Comparison of ENCODE assay signal across 21 cellular contexts in genomic region chr15:67143646-67144045, GRCh38.
DNase-seq lines count a peak whose midpoint lies in the region; ATAC-seq, FAIRE-seq and TF ChIP-seq lines count a peak whose summit lies in the region.
"Had no signal": no experiment of that assay in that cellular context is flagged by ENCODE, and none has a peak within 500 bp of the region (broad histone marks: within the 10 kb centered on the region; RNA-seq: fewer than 3 reads in every experiment).

No MANE protein-coding gene starts in this region.

- H2BK12ac ChIP-seq in trophoblast cell (ENCODE audit: low read length) = peak overlapping the region; percentile 90

- H3K36me3 Mint-ChIP-seq in CD14-positive monocyte (peaks cover 20 to 28% of the 10 kb centered on the region in 2 donors), HFFc6 (ENCODE audit: low read depth) (peaks cover 24% of the 10 kb centered on the region), endodermal cell (ENCODE audit: low read depth) (no peaks in the 10 kb centered on the region)
- H3K36me3 Mint-ChIP-seq: natural killer cell treated with Interleukin-12 subunit alpha and Interleukin-12 subunit beta and Interleukin-15 and Interleukin-18, amount 100 ng/mL, for 72 hours had no signal

- peak overlapping the region; percentile 37 for H3K14ac ChIP-seq in trophoblast cell (ENCODE audit: low read length)

- DNase-seq in CD14-positive monocyte (ENCODE audit: low spot score) = no peak
- DNase-seq in HFFc6 = no peak
- peak; percentile 26 for DNase-seq in endodermal cell
- no peak for DNase-seq in trophoblast cell
- no peak for DNase-seq in UCSD-AML1 (lab: John Stamatoyannopoulos, UW; ENCODE audit: unreplicated experiment)
- no peak for DNase-seq in GM12891 (ENCODE audit: insufficient read length, low spot score)
- DNase-seq: activated CD4-positive, alpha-beta T cell treated with anti-CD3 and anti-CD28 coated beads, Interleukin-2, amount 50 U/mL, for 48 hours; activated naive CD8-positive, alpha-beta T cell treated with anti-CD3 and anti-CD28 coated beads, Interleukin-2, amount 10 ng/mL, durations not matched to agents 7 days and 5 days; activated T-cell treated with anti-CD3 and anti-CD28 coated beads, Interleukin-2, amount 50 U/mL, for 48 hours; dermis blood vessel endothelial cell; GDM1; glutamatergic neuron; NCI-H1417 treated with DMSO at 0.1 percent for 48 hours; NCI-H2171 treated with DMSO at 0.1 percent for 48 hours; NCI-H774; SW 1271 had no signal

- no peaks in the 10 kb centered on the region for H3K27me3 ChIP-seq in endodermal cell (ENCODE audit: control insufficient read depth, insufficient read depth, low read length, poor library complexity, severe bottlenecking)
- no peaks in the 10 kb centered on the region for H3K27me3 ChIP-seq in trophoblast cell (ENCODE audit: insufficient read depth, low read length)
- H3K27me3 ChIP-seq: breast epithelium had no signal

- H3K4me2 ChIP-seq in trophoblast cell (ENCODE audit: low read length) = no peak overlapping the region

- H3K27ac Mint-ChIP-seq in CD14-positive monocyte (peak overlapping the region in 5 of 7 donors; percentile 3 to 98 (median 20)), HFFc6 (peak overlapping the region; percentile 84), endodermal cell (no peak overlapping the region)
- H3K27ac Mint-ChIP-seq: activated naive CD8-positive, alpha-beta T cell treated with anti-CD3 and anti-CD28 coated beads, Interleukin-2, amount 10 ng/mL, durations not matched to agents 7 days and 5 days; progenitor cell of endocrine pancreas had no signal

- H2AFZ ChIP-seq in trophoblast cell (ENCODE audit: insufficient read depth, low read length, poor library complexity) = no peak overlapping the region

- TF ChIP-seq POLR2A in GM12891 (IDR thresholded peaks at IDR 0.05; ENCODE audit: low read depth, low read length) = no peak

- peak overlapping the region; percentile 61 for H3K4ac ChIP-seq in trophoblast cell (ENCODE audit: low read depth, low read length)

- no peaks in the 10 kb centered on the region for H3K9me3 ChIP-seq in endodermal cell (ENCODE audit: control insufficient read depth, low read length)
- no peaks in the 10 kb centered on the region for H3K9me3 ChIP-seq in trophoblast cell (ENCODE audit: insufficient read depth, low read depth, low read length)
- H3K9me3 ChIP-seq: breast epithelium had no signal

- H3K4me3 ChIP-seq in endodermal cell (ENCODE audit: low read length) (no peak overlapping the region), trophoblast cell (ENCODE audit: low read depth, low read length) (no peak overlapping the region)
- H3K4me3 ChIP-seq: breast epithelium had no signal

- H3K18ac ChIP-seq in trophoblast cell (ENCODE audit: low read length) = peak overlapping the region; percentile 59

- H3K9ac ChIP-seq in endodermal cell (ENCODE audit: extremely low read depth, low read length, poor library complexity, severe bottlenecking) (no peak overlapping the region), trophoblast cell (ENCODE audit: low read length) (no peak overlapping the region)

- H3K4me1 ChIP-seq in endodermal cell (ENCODE audit: control insufficient read depth, insufficient read depth, low read length) (peaks cover 30% of the 10 kb centered on the region), trophoblast cell (ENCODE audit: control insufficient read depth in 1 of 2, insufficient read depth in 2 of 2, low read length in 2 of 2) (peaks cover 61 to 71% of the 10 kb centered on the region in 2 experiments)

- H3K9me3 Mint-ChIP-seq in CD14-positive monocyte (no peaks in the 10 kb centered on the region), HFFc6 (no peaks in the 10 kb centered on the region), endodermal cell (no peaks in the 10 kb centered on the region)
- H3K9me3 Mint-ChIP-seq: activated naive CD8-positive, alpha-beta T cell treated with anti-CD3 and anti-CD28 coated beads, Interleukin-2, amount 10 ng/mL, durations not matched to agents 7 days and 5 days; natural killer cell treated with Interleukin-12 subunit alpha and Interleukin-12 subunit beta and Interleukin-15 and Interleukin-18, amount 100 ng/mL, for 72 hours had no signal

- H4K91ac ChIP-seq in trophoblast cell (ENCODE audit: low read depth, low read length) = peak overlapping the region; percentile 88

- peak overlapping the region; percentile 71 for H2BK5ac ChIP-seq in trophoblast cell (ENCODE audit: low read depth, low read length, poor library complexity)

- peak overlapping the region; percentile 69 for H2AK5ac ChIP-seq in trophoblast cell (ENCODE audit: low read length)

- H2BK120ac ChIP-seq in trophoblast cell (ENCODE audit: insufficient read depth, low read length, poor library complexity) = peak overlapping the region; percentile 87

- H3K4me1 Mint-ChIP-seq in CD14-positive monocyte = peaks cover 71% of the 10 kb centered on the region
- peaks cover 89% of the 10 kb centered on the region for H3K4me1 Mint-ChIP-seq in HFFc6 (ENCODE audit: low read depth)
- H3K4me1 Mint-ChIP-seq in endodermal cell = peaks cover 64% of the 10 kb centered on the region

- H3K23ac ChIP-seq in trophoblast cell (ENCODE audit: low read length) = no peak overlapping the region

- H4K12ac ChIP-seq in trophoblast cell (ENCODE audit: low read depth, low read length) = no peak overlapping the region

- no peak for FAIRE-seq in GM12891 (lab: Jason Lieb, UNC)
- FAIRE-seq: HepG2 had no signal

- 93 to 95% methylated on average over 6 of the region's 6 CpGs for WGBS in endodermal cell (ENCODE audit: insufficient coverage in 1 of 2, insufficient read length in 1 of 2), 2 experiments
- no CpG with 5 or more reads among the region's 6 CpGs for WGBS in trophoblast cell (ENCODE audit: extremely low coverage, insufficient coverage, insufficient read length)

- intact Hi-C loops in CD14-positive monocyte (cut with micrococcal nuclease) = no loop called here

- H3K27me3 Mint-ChIP-seq in CD14-positive monocyte (ENCODE audit: low read depth in 3 of 3) (peaks cover 0 to 2% (median 0%) of the 10 kb centered on the region in 3 donors), HFFc6 (ENCODE audit: insufficient read depth) (peaks cover 16% of the 10 kb centered on the region), endodermal cell (ENCODE audit: insufficient read depth) (peaks cover 7% of the 10 kb centered on the region)
- H3K27me3 Mint-ChIP-seq: natural killer cell treated with Interleukin-12 subunit alpha and Interleukin-12 subunit beta and Interleukin-15 and Interleukin-18, amount 100 ng/mL, for 72 hours; progenitor cell of endocrine pancreas had no signal

- H3K27ac ChIP-seq in endodermal cell (ENCODE audit: low read depth, low read length) = no peak overlapping the region
- H3K27ac ChIP-seq in trophoblast cell (ENCODE audit: low read depth, low read length) = peak overlapping the region; percentile 42
- H3K27ac ChIP-seq: breast epithelium had no signal

- H3K79me1 ChIP-seq in trophoblast cell (ENCODE audit: low read length) = peaks cover 43% of the 10 kb centered on the region

- no peak for ATAC-seq in GM19452 (IDR thresholded peaks at IDR 0.05; ENCODE audit: unreplicated experiment)
- ATAC-seq: HepG2 had no signal

- peaks cover under 1% of the 10 kb centered on the region for H3K79me2 ChIP-seq in trophoblast cell (ENCODE audit: control insufficient read depth, insufficient read depth, low read length, poor library complexity)

- TF ChIP-seq CTCF in CD14-positive monocyte (IDR thresholded peaks at IDR 0.05) (no peak), HFFc6 (IDR thresholded peaks at IDR 0.05) (no peak), endodermal cell (conservative IDR thresholded peaks at IDR 0.05) (no peak)

- H3K36me3 ChIP-seq in endodermal cell (ENCODE audit: control insufficient read depth, insufficient read depth, low read length) = no peaks in the 10 kb centered on the region
- no peaks in the 10 kb centered on the region for H3K36me3 ChIP-seq in trophoblast cell (ENCODE audit: control insufficient read depth in 1 of 2, insufficient read depth in 2 of 2, low read length in 2 of 2)
- H3K36me3 ChIP-seq: breast epithelium had no signal

- H3K4me3 Mint-ChIP-seq in CD14-positive monocyte (no peak overlapping the region), HFFc6 (peak overlapping the region; percentile 10; the same call in 1 of the 2 replicates), endodermal cell (no peak overlapping the region)
- H3K4me3 Mint-ChIP-seq: activated naive CD8-positive, alpha-beta T cell treated with anti-CD3 and anti-CD28 coated beads, Interleukin-2, amount 10 ng/mL, durations not matched to agents 7 days and 5 days; natural killer cell treated with Interleukin-12 subunit alpha and Interleukin-12 subunit beta and Interleukin-15 and Interleukin-18, amount 100 ng/mL, for 72 hours had no signal

- peak overlapping the region; percentile 54 for H4K8ac ChIP-seq in trophoblast cell (ENCODE audit: low read depth, low read length)

TF ChIP-seq in GM12891, 5 proteins besides CTCF, POLR2A, EP300 and RAD21:
- TF ChIP-seq TAF1 (IDR thresholded peaks at IDR 0.05; ENCODE audit: low read depth, low read length) (no peak), PAX5 (IDR thresholded peaks at IDR 0.05; ENCODE audit: insufficient read depth, low read length, severe bottlenecking) (no peak), POLR2AphosphoS5 (IDR thresholded peaks at IDR 0.05; ENCODE audit: low read depth, low read length) (no peak), SPI1 (IDR thresholded peaks at IDR 0.05; ENCODE audit: low read depth, low read length) (no peak), POU2F2 (IDR thresholded peaks at IDR 0.05; ENCODE audit: low read depth, low read length) (no peak)
